In genomic region chr4:77734928-77735327, GRCh38 we compare ENCODE assay signal across 9 cellular contexts.
DNase-seq lines count a peak whose midpoint lies in the region; ATAC-seq and TF ChIP-seq lines count a peak whose summit lies in the region.
"Had no signal": no experiment of that assay in that cellular context is flagged by ENCODE, and none has a peak within 500 bp of the region (broad histone marks: within the 10 kb centered on the region; RNA-seq: fewer than 3 reads in every experiment).

No MANE protein-coding gene starts in this region.

- H3K4me1 Mint-ChIP-seq in activated T-helper 17 cell treated with anti-CD3 and anti-CD28 coated beads, Interleukin-2, amount 50 U/mL, for 72 hours = peaks cover 25% of the 10 kb centered on the region
- peaks cover 27% of the 10 kb centered on the region for H3K4me1 Mint-ChIP-seq in memory B cell

- no peak overlapping the region for H3K4me3 ChIP-seq in H7 (ENCODE audit: insufficient read depth, low read depth, low read length)
- no peak overlapping the region for H3K4me3 ChIP-seq in prostate gland

- intact Hi-C loops in prostate gland (cut with DNase I) = no loop called here

- H3K27ac Mint-ChIP-seq in activated T-helper 17 cell treated with anti-CD3 and anti-CD28 coated beads, Interleukin-2, amount 50 U/mL, for 72 hours = peak overlapping the region; percentile 47
- H3K27ac Mint-ChIP-seq in memory B cell = peak overlapping the region; percentile 88
- H3K27ac Mint-ChIP-seq: brain had no signal

- peak overlapping the region; percentile 60 for H3K4me3 Mint-ChIP-seq in activated T-helper 17 cell treated with anti-CD3 and anti-CD28 coated beads, Interleukin-2, amount 50 U/mL, for 72 hours
- peak overlapping the region; percentile 37 for H3K4me3 Mint-ChIP-seq in memory B cell
- H3K4me3 Mint-ChIP-seq: brain had no signal

- no peaks in the 10 kb centered on the region for H3K36me3 ChIP-seq in H7 (replicated peaks; ENCODE audit: control insufficient read depth, insufficient read depth, low read length)
- peaks cover 0 to 7% of the 10 kb centered on the region in 2 donors for H3K36me3 ChIP-seq in prostate gland

- peak; percentile 99 for ATAC-seq in activated T-helper 17 cell treated with anti-CD3 and anti-CD28 coated beads, Interleukin-2, amount 50 U/mL, for 72 hours (replicated peaks)
- ATAC-seq in memory B cell (ENCODE audit: low read depth) = peak; percentile 77

- no peaks in the 10 kb centered on the region for H3K9me3 ChIP-seq in prostate gland

- TF ChIP-seq CTCF in prostate gland (IDR thresholded peaks at IDR 0.05) = no peak

- WGBS in prostate gland = 86% methylated on average over 4 of the region's 4 CpGs

- no peak overlapping the region for H3K27ac ChIP-seq in prostate gland

- TF ChIP-seq POLR2A in prostate gland (IDR thresholded peaks at IDR 0.05) = no peak

- peaks cover 95% of the 10 kb centered on the region for H3K36me3 Mint-ChIP-seq in activated T-helper 17 cell treated with anti-CD3 and anti-CD28 coated beads, Interleukin-2, amount 50 U/mL, for 72 hours (ENCODE audit: low read depth)
- H3K36me3 Mint-ChIP-seq in memory B cell = peaks cover 31% of the 10 kb centered on the region

- no peaks in the 10 kb centered on the region for H3K9me3 Mint-ChIP-seq in activated T-helper 17 cell treated with anti-CD3 and anti-CD28 coated beads, Interleukin-2, amount 50 U/mL, for 72 hours
- no peaks in the 10 kb centered on the region for H3K9me3 Mint-ChIP-seq in memory B cell
- H3K9me3 Mint-ChIP-seq: brain had no signal

- no peaks in the 10 kb centered on the region for H3K27me3 Mint-ChIP-seq in activated T-helper 17 cell treated with anti-CD3 and anti-CD28 coated beads, Interleukin-2, amount 50 U/mL, for 72 hours
- no peaks in the 10 kb centered on the region for H3K27me3 Mint-ChIP-seq in memory B cell
- H3K27me3 Mint-ChIP-seq: brain had no signal

- DNase-seq in activated CD4-positive, alpha-beta T cell treated with anti-CD3 and anti-CD28 coated beads for 48 hours = peak; percentile 44
- DNase-seq in activated CD4-positive, alpha-beta T cell treated with anti-CD3 and anti-CD28 coated beads, Interleukin-2, amount 50 U/mL, for 1 hour = no peak
- DNase-seq in H7 = peak; percentile 22
- DNase-seq in KG1 (lab: John Stamatoyannopoulos, UW) = peak; percentile 69
- peak in 1 of 2 donors; percentile 3 for DNase-seq in memory B cell (ENCODE audit: low spot score in 2 of 2)
- DNase-seq in prostate gland (ENCODE audit: low spot score) = no peak
- DNase-seq in mucosa of gallbladder (ENCODE audit: low spot score) = no peak

- no peaks in the 10 kb centered on the region for H3K27me3 ChIP-seq in H7 (ENCODE audit: control insufficient read depth, insufficient read depth, low read length)
- H3K27me3 ChIP-seq in prostate gland (replicated peaks; ENCODE audit: insufficient read depth) = no peaks in the 10 kb centered on the region

- no peaks in the 10 kb centered on the region for H3K4me1 ChIP-seq in prostate gland (replicated peaks)

Comparison
In these comparisons a context has a peak if more than half of its experiments do, and no peak if none do; other contexts are left out.
1. DNase-seq: peak in activated CD4-positive, alpha-beta T cell treated with anti-CD3 and anti-CD28 coated beads for 48 hours (single experiment), H7 (single experiment) and KG1 (single experiment); none in activated CD4-positive, alpha-beta T cell treated with anti-CD3 and anti-CD28 coated beads, Interleukin-2, amount 50 U/mL, for 1 hour (single experiment), prostate gland (single experiment) and mucosa of gallbladder (single experiment).